ENCODE assay signal across 24 cellular contexts in genomic region chr3:141152130-141152529, GRCh38.
DNase-seq lines count a peak whose midpoint lies in the region; TF ChIP-seq lines count a peak whose summit lies in the region.
"Had no signal": no experiment of that assay in that cellular context is flagged by ENCODE, and none has a peak within 500 bp of the region (broad histone marks: within the 10 kb centered on the region; RNA-seq: fewer than 3 reads in every experiment).

No MANE protein-coding gene starts in this region.

- no peak overlapping the region for H3K14ac ChIP-seq in trophoblast cell (ENCODE audit: low read length)

- no peak overlapping the region for H3K4me3 Mint-ChIP-seq in HFFc6
- H3K4me3 Mint-ChIP-seq: CD14-positive monocyte; CD4-positive, alpha-beta memory T cell; CD4-positive, CD25-positive, alpha-beta regulatory T cell; CD8-positive, alpha-beta memory T cell had no signal

- H3K79me2 ChIP-seq in mesendoderm (ENCODE audit: control insufficient read depth, insufficient read depth, low read length) (no peaks in the 10 kb centered on the region), trophoblast cell (ENCODE audit: control insufficient read depth, insufficient read depth, low read length, poor library complexity) (peaks cover 2% of the 10 kb centered on the region)

- H3K27me3 ChIP-seq in mesendoderm (ENCODE audit: insufficient read depth, low read length, poor library complexity) (no peaks in the 10 kb centered on the region), trophoblast cell (ENCODE audit: insufficient read depth, low read length) (no peaks in the 10 kb centered on the region)
- H3K27me3 ChIP-seq: BE2C, BLaER1 had no signal

- H3K4me3 ChIP-seq in coronary artery (no peak overlapping the region), mesendoderm (ENCODE audit: low read length) (no peak overlapping the region), trophoblast cell (ENCODE audit: low read depth, low read length) (peak overlapping the region; percentile 30)
- H3K4me3 ChIP-seq: BLaER1, GM12878 had no signal

- H3K18ac ChIP-seq in mesendoderm (ENCODE audit: low read length) (no peak overlapping the region), trophoblast cell (ENCODE audit: low read length) (no peak overlapping the region)

- H4K8ac ChIP-seq in mesendoderm (ENCODE audit: low read depth, low read length) (no peak overlapping the region), trophoblast cell (ENCODE audit: low read depth, low read length) (no peak overlapping the region)

- H3K9ac ChIP-seq in mesendoderm (ENCODE audit: low read length) = no peak overlapping the region
- H3K9ac ChIP-seq in trophoblast cell (ENCODE audit: low read length) = no peak overlapping the region
- H3K9ac ChIP-seq: BLaER1 had no signal

- H3K27ac Mint-ChIP-seq in HFFc6 = no peak overlapping the region
- H3K27ac Mint-ChIP-seq: CD14-positive monocyte; CD4-positive, alpha-beta memory T cell; CD4-positive, CD25-positive, alpha-beta regulatory T cell had no signal

- peaks cover 3% of the 10 kb centered on the region for H3K4me1 ChIP-seq in mesendoderm (ENCODE audit: control insufficient read depth, low read depth, low read length)
- peaks cover 23 to 24% of the 10 kb centered on the region in 2 experiments for H3K4me1 ChIP-seq in trophoblast cell (ENCODE audit: control insufficient read depth in 1 of 2, insufficient read depth in 2 of 2, low read length in 2 of 2)
- H3K4me1 ChIP-seq: BE2C, BLaER1 had no signal

- peaks cover 3% of the 10 kb centered on the region for H3K9me3 ChIP-seq in trophoblast cell (ENCODE audit: insufficient read depth, low read depth, low read length)
- H3K9me3 ChIP-seq: BE2C had no signal

- no CpG with 5 or more reads among the region's 9 CpGs for WGBS in mesendoderm (ENCODE audit: extremely low coverage, insufficient coverage, low lambda C conversion rate)
- no CpG with 5 or more reads among the region's 9 CpGs for WGBS in trophoblast cell (ENCODE audit: extremely low coverage, insufficient coverage, insufficient read length)

- H3K27me3 Mint-ChIP-seq in HFFc6 (ENCODE audit: insufficient read depth) = peaks cover 17% of the 10 kb centered on the region

- DNase-seq in coronary artery (ENCODE audit: low spot score) = peak; percentile 31
- no peak for DNase-seq in mesendoderm
- no peak for DNase-seq in trophoblast cell
- DNase-seq in NCI-H446 treated with DMSO at 0.1 percent for 48 hours (lab: John Stamatoyannopoulos, UW) = no peak
- DNase-seq in SKM-1 (lab: John Stamatoyannopoulos, UW; ENCODE audit: unreplicated experiment) = no peak
- no peak for DNase-seq in HFFc6
- DNase-seq: 8988T; ACHN; BE2C; C1 segment of cervical spinal cord; CD4-positive, alpha-beta memory T cell; CD4-positive, CD25-positive, alpha-beta regulatory T cell; CD8-positive, alpha-beta memory T cell; COR-L47; DMS 273 treated with DMSO at 0.1 percent for 48 hours; DMS153; DMS53; DMS79; DND-41; EL; GDM1 had no signal

- H4K91ac ChIP-seq in trophoblast cell (ENCODE audit: low read depth, low read length) = no peak overlapping the region

- H3K36me3 Mint-ChIP-seq in HFFc6 (ENCODE audit: low read depth) = no peaks in the 10 kb centered on the region
- H3K36me3 Mint-ChIP-seq: CD14-positive monocyte; CD4-positive, alpha-beta memory T cell; CD4-positive, CD25-positive, alpha-beta regulatory T cell; CD8-positive, alpha-beta memory T cell had no signal

- H3K79me1 ChIP-seq in mesendoderm (ENCODE audit: low read length) = no peaks in the 10 kb centered on the region
- no peaks in the 10 kb centered on the region for H3K79me1 ChIP-seq in trophoblast cell (ENCODE audit: low read length)

- H3K4me1 Mint-ChIP-seq in HFFc6 (ENCODE audit: low read depth) = no peaks in the 10 kb centered on the region
- H3K4me1 Mint-ChIP-seq: CD14-positive monocyte; CD4-positive, alpha-beta memory T cell; CD4-positive, CD25-positive, alpha-beta regulatory T cell; CD8-positive, alpha-beta memory T cell had no signal

- no peak overlapping the region for H2AFZ ChIP-seq in trophoblast cell (ENCODE audit: insufficient read depth, low read length, poor library complexity)

- no peaks in the 10 kb centered on the region for H3K9me3 Mint-ChIP-seq in HFFc6
- H3K9me3 Mint-ChIP-seq: CD14-positive monocyte; CD8-positive, alpha-beta memory T cell had no signal

- TF ChIP-seq CTCF in coronary artery (IDR thresholded peaks at IDR 0.05) (no peak), HFFc6 (IDR thresholded peaks at IDR 0.05) (no peak)

- H2AK5ac ChIP-seq in mesendoderm (ENCODE audit: low read length) = no peak overlapping the region
- no peak overlapping the region for H2AK5ac ChIP-seq in trophoblast cell (ENCODE audit: low read length)

- H2BK120ac ChIP-seq in mesendoderm (ENCODE audit: low read depth, low read length) (no peak overlapping the region), trophoblast cell (ENCODE audit: insufficient read depth, low read length, poor library complexity) (no peak overlapping the region)

- H3K4ac ChIP-seq in mesendoderm (ENCODE audit: low read depth, low read length) (no peak overlapping the region), trophoblast cell (ENCODE audit: low read depth, low read length) (no peak overlapping the region)

- H2BK12ac ChIP-seq in trophoblast cell (ENCODE audit: low read length) = no peak overlapping the region

- H3K27ac ChIP-seq in coronary artery (no peak overlapping the region), mesendoderm (ENCODE audit: low read depth, low read length) (no peak overlapping the region), trophoblast cell (ENCODE audit: low read depth, low read length) (no peak overlapping the region)
- H3K27ac ChIP-seq: BLaER1 had no signal

- peak overlapping the region; percentile 26 for H3K56ac ChIP-seq in mesendoderm (ENCODE audit: low read length)

- H2BK15ac ChIP-seq in mesendoderm (replicated peaks; ENCODE audit: low read depth) = no peak overlapping the region

- H3K36me3 ChIP-seq in mesendoderm (ENCODE audit: control insufficient read depth, insufficient read depth, low read length) = no peaks in the 10 kb centered on the region
- peaks cover 3 to 4% of the 10 kb centered on the region in 2 experiments for H3K36me3 ChIP-seq in trophoblast cell (ENCODE audit: control insufficient read depth in 1 of 2, insufficient read depth in 2 of 2, low read length in 2 of 2)
- H3K36me3 ChIP-seq: BLaER1 had no signal

- H3K23ac ChIP-seq in mesendoderm (ENCODE audit: low read length) = no peak overlapping the region
- no peak overlapping the region for H3K23ac ChIP-seq in trophoblast cell (ENCODE audit: low read length)

- no peak overlapping the region for H3K4me2 ChIP-seq in mesendoderm (ENCODE audit: low read length)
- no peak overlapping the region for H3K4me2 ChIP-seq in trophoblast cell (ENCODE audit: low read length)
- H3K4me2 ChIP-seq: BLaER1 had no signal

- H2BK5ac ChIP-seq in mesendoderm (ENCODE audit: low read length) = no peak overlapping the region
- no peak overlapping the region for H2BK5ac ChIP-seq in trophoblast cell (ENCODE audit: low read depth, low read length, poor library complexity)

- no peak overlapping the region for H4K5ac ChIP-seq in mesendoderm (ENCODE audit: low read length)

- H4K12ac ChIP-seq in trophoblast cell (ENCODE audit: low read depth, low read length) = no peak overlapping the region
